19 cellular contexts compared by ENCODE assay signal in the genomic region with DNA sequence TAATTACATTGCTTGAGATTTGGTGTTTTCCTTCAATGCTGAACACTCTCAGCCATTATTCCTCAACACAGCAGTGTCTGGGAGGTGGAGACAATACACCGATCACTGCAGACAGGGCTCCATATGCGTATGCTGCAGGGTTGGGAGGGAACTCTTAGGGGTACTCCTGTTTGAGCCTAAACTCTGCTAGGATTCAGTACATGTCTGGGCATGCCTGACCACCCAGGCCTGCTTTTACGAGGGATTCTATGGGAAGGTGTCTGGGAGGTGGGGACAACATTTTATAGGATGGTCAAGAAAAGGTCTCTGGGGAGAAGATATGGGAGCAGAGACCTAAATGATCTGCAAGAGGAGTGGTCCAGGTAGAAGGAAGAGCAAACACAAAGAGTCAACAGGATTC. TPM values are rescaled to one million over a fixed set of nuclear protein-coding genes. Genes with fewer than 3 reads are reported as not detected.
"Had no signal": no experiment of that assay in that cellular context is flagged by ENCODE, and none has a peak within 500 bp of the region (broad histone marks: within the 10 kb centered on the region; RNA-seq: fewer than 3 reads in every experiment).

No MANE protein-coding gene starts in this region.

- H3K36me3 Mint-ChIP-seq: activated naive CD8-positive, alpha-beta T cell treated with anti-CD3 and anti-CD28 coated beads for 36 hours; naive thymus-derived CD8-positive, alpha-beta T cell; T-cell had no signal

- H3K27ac Mint-ChIP-seq: activated CD4-positive, alpha-beta memory T cell treated with anti-CD3 and anti-CD28 coated beads, Interleukin-2, amount 10 ng/mL, durations not matched to agents 7 days and 5 days; activated CD8-positive, alpha-beta memory T cell treated with anti-CD3 and anti-CD28 coated beads, Interleukin-2, amount 10 ng/mL, durations not matched to agents 7 days and 5 days; activated naive CD8-positive, alpha-beta T cell treated with anti-CD3 and anti-CD28 coated beads for 36 hours; stimulated activated naive CD8-positive, alpha-beta T cell treated with anti-CD3 and anti-CD28 coated beads, Interleukin-15, Interleukin-2, amounts not matched to agents 100 ng/mL and 50 ng/mL, for 24 hours; T-cell had no signal

- ATAC-seq: activated CD8-positive, alpha-beta memory T cell treated with anti-CD3 and anti-CD28 coated beads, Interleukin-2, amount 10 ng/mL, durations not matched to agents 7 days and 5 days; naive thymus-derived CD8-positive, alpha-beta T cell; T-cell had no signal

- H3K4me3 Mint-ChIP-seq: activated CD4-positive, alpha-beta memory T cell treated with anti-CD3 and anti-CD28 coated beads, Interleukin-2, amount 10 ng/mL, durations not matched to agents 7 days and 5 days; activated CD8-positive, alpha-beta memory T cell treated with anti-CD3 and anti-CD28 coated beads, Interleukin-2, amount 10 ng/mL, durations not matched to agents 7 days and 5 days; activated naive CD8-positive, alpha-beta T cell treated with anti-CD3 and anti-CD28 coated beads for 36 hours; naive thymus-derived CD8-positive, alpha-beta T cell; stimulated activated naive CD8-positive, alpha-beta T cell treated with anti-CD3 and anti-CD28 coated beads, Interleukin-15, Interleukin-2, amounts not matched to agents 100 ng/mL and 50 ng/mL, for 24 hours; T-cell had no signal

- H3K9me3 ChIP-seq: left ventricle myocardium inferior, upper lobe of left lung had no signal

- DNase-seq: activated CD4-positive, alpha-beta memory T cell treated with anti-CD3 and anti-CD28 coated beads, Interleukin-2, amount 10 ng/mL, durations not matched to agents 7 days and 5 days; activated CD4-positive, alpha-beta T cell treated with anti-CD3 and anti-CD28 coated beads for 48 hours; activated CD4-positive, CD25-positive, alpha-beta regulatory T cell; activated CD8-positive, alpha-beta memory T cell treated with anti-CD3 and anti-CD28 coated beads, Interleukin-2, amount 10 ng/mL, durations not matched to agents 7 days and 5 days; activated naive CD8-positive, alpha-beta T cell treated with anti-CD3 and anti-CD28 coated beads for 36 hours; amniotic stem cell; central memory CD4-positive, alpha-beta T cell; head of caudate nucleus; kidney glomerular epithelial cell; left ventricle myocardium inferior; naive thymus-derived CD8-positive, alpha-beta T cell; nucleus accumbens; retina; stimulated activated CD8-positive, alpha-beta memory T cell treated with anti-CD3 and anti-CD28 coated beads, Interleukin-4, amount 100 ng/mL, for 48 hours; T-cell; upper lobe of left lung had no signal

- H3K27ac ChIP-seq: left ventricle myocardium inferior, upper lobe of left lung had no signal

- H3K9me3 Mint-ChIP-seq: activated CD4-positive, alpha-beta memory T cell treated with anti-CD3 and anti-CD28 coated beads, Interleukin-2, amount 10 ng/mL, durations not matched to agents 7 days and 5 days; activated naive CD8-positive, alpha-beta T cell treated with anti-CD3 and anti-CD28 coated beads for 36 hours; naive thymus-derived CD8-positive, alpha-beta T cell; stimulated activated naive CD8-positive, alpha-beta T cell treated with anti-CD3 and anti-CD28 coated beads, Interleukin-15, Interleukin-2, amounts not matched to agents 100 ng/mL and 50 ng/mL, for 24 hours; T-cell had no signal

- H3K36me3 ChIP-seq: left ventricle myocardium inferior, upper lobe of left lung had no signal

- H3K4me1 ChIP-seq: left ventricle myocardium inferior, upper lobe of left lung had no signal

- H3K27me3 Mint-ChIP-seq: stimulated activated naive CD8-positive, alpha-beta T cell treated with anti-CD3 and anti-CD28 coated beads, Interleukin-15, Interleukin-2, amounts not matched to agents 100 ng/mL and 50 ng/mL, for 24 hours had no signal

- H3K4me3 ChIP-seq: left ventricle myocardium inferior, upper lobe of left lung had no signal

- H3K4me1 Mint-ChIP-seq: activated CD4-positive, alpha-beta memory T cell treated with anti-CD3 and anti-CD28 coated beads, Interleukin-2, amount 10 ng/mL, durations not matched to agents 7 days and 5 days; activated naive CD8-positive, alpha-beta T cell treated with anti-CD3 and anti-CD28 coated beads for 36 hours; naive thymus-derived CD8-positive, alpha-beta T cell; T-cell had no signal

- H3K27me3 ChIP-seq: upper lobe of left lung had no signal

RNA-seq across cellular contexts. Expression of gene DHRS2, which starts 34.3 kb away (rescaled TPM):
- total RNA-seq: left ventricle myocardium inferior; naive thymus-derived CD8-positive, alpha-beta T cell; posterior vena cava; temporal lobe had no signal
- polyA plus RNA-seq: naive thymus-derived CD8-positive, alpha-beta T cell had no signal
